Comparison of ENCODE assay signal across 8 cellular contexts in genomic region chr3:129317014-129317771, GRCh38. TPM values are rescaled to one million over a fixed set of nuclear protein-coding genes. Genes with fewer than 3 reads are reported as not detected.
A peak's percentile ranks its signal among the peaks of the same experiment; 100 is the strongest.
DNase-seq lines count a peak whose midpoint lies in the region; TF ChIP-seq lines count a peak whose summit lies in the region.

No MANE protein-coding gene starts in this region.

- TF ChIP-seq CTCF in PC-9 (conservative IDR thresholded peaks at IDR 0.05) (no peak), epithelial cell of esophagus (IDR thresholded peaks at IDR 0.05; ENCODE audit: insufficient read depth, low read depth, low read length, missing control alignments) (no peak), neutrophil (IDR thresholded peaks at IDR 0.05) (no peak), GM13976 (IDR thresholded peaks at IDR 0.05; ENCODE audit: borderline replicate concordance, control extremely low read depth, extremely low read depth, insufficient read depth, missing control alignments) (no peak)

- POLR2A ChIA-PET in CD4-positive, alpha-beta memory T cell (lab: Charles Lee; ENCODE audit: partially characterized antibody) = interaction anchor here (1.0 to 9.8 kb wide), 38 partner anchors 11 to 1193 kb away, joined by 3 to 315 read pairs (median 9); partner anchors contain the start of genes ACAD9, CFAP92, CNBP and COPG1
- POLR2A ChIA-PET in PC-9 (lab: Charles Lee; ENCODE audit: unreplicated experiment) = interaction anchor here (0.5 to 0.6 kb wide), 2 partner anchors 17 to 298 kb away, joined by 4 to 12 read pairs; no protein-coding TSS in a partner anchor

- H3K79me2 ChIP-seq in PC-9 (ENCODE audit: low read depth) = no peaks in the 10 kb centered on the region; the same call in 1 of the 2 replicates

- intact Hi-C loops in CD4-positive, alpha-beta memory T cell (cut with micrococcal nuclease) = loop anchor here (2.0 to 5.0 kb wide), 2 partner anchors 135 to 346 kb away; partner anchors contain the start of gene CNBP
- intact Hi-C loops in PC-9 (cut with micrococcal nuclease; ENCODE audit: unreplicated experiment) = loop anchor here (10.0 kb wide), 1 partner anchor 262 kb away; no protein-coding TSS in a partner anchor

- no peaks in the 10 kb centered on the region for H3K9me3 ChIP-seq in CD4-positive, alpha-beta memory T cell (ENCODE audit: control insufficient read depth in 1 of 2, low read length in 2 of 2)
- H3K9me3 ChIP-seq in PC-9 (ENCODE audit: insufficient read depth, low read depth) (no peaks in the 10 kb centered on the region), neutrophil (no peaks in the 10 kb centered on the region)

- no peaks in the 10 kb centered on the region for H3K27me3 Mint-ChIP-seq in CD4-positive, alpha-beta memory T cell

- peak overlapping the region in 7 of 8 donors; percentile 21 to 89 (median 82) for H3K4me3 Mint-ChIP-seq in CD4-positive, alpha-beta memory T cell

- peak overlapping the region; percentile 90 for H2AFZ ChIP-seq in PC-9

- H3K4me2 ChIP-seq in PC-9 = peak overlapping the region; percentile 97

- H3K4me1 ChIP-seq in CD4-positive, alpha-beta memory T cell (ENCODE audit: insufficient read depth, low read length) = peaks cover 33% of the 10 kb centered on the region
- H3K4me1 ChIP-seq in PC-9 (replicated peaks; ENCODE audit: insufficient read depth) = peaks cover 8% of the 10 kb centered on the region; the same call in 1 of the 2 replicates
- peaks cover 27 to 30% of the 10 kb centered on the region in 2 experiments for H3K4me1 ChIP-seq in neutrophil (ENCODE audit: control insufficient read depth in 1 of 2, insufficient read depth in 1 of 2, low read depth in 1 of 2, low read length in 1 of 2)

- no peaks in the 10 kb centered on the region for H4K20me1 ChIP-seq in PC-9 (ENCODE audit: insufficient read depth)

- H3K27ac ChIP-seq in CD4-positive, alpha-beta memory T cell (ENCODE audit: low read depth, low read length) = peak overlapping the region; percentile 74
- H3K27ac ChIP-seq in PC-9 (no peak overlapping the region), neutrophil (no peak overlapping the region)

- peaks cover 0 to 2% (median 0%) of the 10 kb centered on the region in 8 donors for H3K9me3 Mint-ChIP-seq in CD4-positive, alpha-beta memory T cell

- no peaks in the 10 kb centered on the region for H3K36me3 ChIP-seq in CD4-positive, alpha-beta memory T cell (ENCODE audit: insufficient read depth, low read length)
- no peaks in the 10 kb centered on the region for H3K36me3 ChIP-seq in PC-9 (ENCODE audit: low read depth)
- no peaks in the 10 kb centered on the region for H3K36me3 ChIP-seq in neutrophil

- no peaks in the 10 kb centered on the region for H3K9me2 ChIP-seq in PC-9 (ENCODE audit: insufficient read depth)

- peaks cover 10 to 23% (median 18%) of the 10 kb centered on the region in 4 donors for H3K4me1 Mint-ChIP-seq in CD4-positive, alpha-beta memory T cell

- peak in 1 of 5 donors; percentile 29 for DNase-seq in CD4-positive, alpha-beta memory T cell
- DNase-seq in PC-9 = no peak
- no peak for DNase-seq in epithelial cell of esophagus (ENCODE audit: low read depth)
- no peak for DNase-seq in stimulated activated CD4-positive, alpha-beta T cell treated with anti-CD3 and anti-CD28 coated beads, Interleukin-4, amount 100 ng/mL, for 1 hour
- DNase-seq in ACHN = no peak
- no peak for DNase-seq in OCI-M2 (lab: John Stamatoyannopoulos, UW; ENCODE audit: unreplicated experiment)
- DNase-seq in GM13976 (ENCODE audit: low spot score) = no peak

- H3K36me3 Mint-ChIP-seq in CD4-positive, alpha-beta memory T cell = peaks cover 0 to 4% of the 10 kb centered on the region in 2 donors

- H3K27ac Mint-ChIP-seq in CD4-positive, alpha-beta memory T cell = peak overlapping the region in 3 of 7 donors; percentile 41 to 70 (median 68)

- peak overlapping the region; percentile 81 to 86 for H3K4me3 ChIP-seq in CD4-positive, alpha-beta memory T cell (ENCODE audit: low read length in 2 of 2)
- H3K4me3 ChIP-seq in PC-9 (peak overlapping the region; percentile 90), epithelial cell of esophagus (ENCODE audit: low read length) (peak overlapping the region; percentile 84), neutrophil (ENCODE audit: low read depth in 1 of 2, low read length in 1 of 2) (peak overlapping the region; percentile 75 to 86)

- CTCF ChIA-PET in CD4-positive, alpha-beta memory T cell (lab: Charles Lee; ENCODE audit: partially characterized antibody) = interaction anchor here (0.5 to 2.7 kb wide), 28 partner anchors 9 to 438 kb away, joined by 3 to 22 read pairs (median 6); partner anchors contain the start of genes ACAD9, COPG1 and HMCES
- CTCF ChIA-PET in PC-9 (lab: Charles Lee) = interaction anchor here (0.6 to 1.9 kb wide), 3 partner anchors 313 to 482 kb away, joined by 3 to 10 read pairs (median 4); no protein-coding TSS in a partner anchor

- in situ Hi-C loops in ACHN (cut with HindIII; ENCODE audit: low pct_ligation_motif_present, low pct_unique_long_range_greater_than_20kb, low sequenced_read_pairs) (no loop called here), GM13976 (cut with MboI; ENCODE audit: low sequenced_read_pairs, unreplicated experiment) (no loop called here)

- no TSS peak for BruUV-seq in PC-9 (replicated peaks; lab: Mats Ljungman, UMichigan)

- H3F3A ChIP-seq in PC-9 (ENCODE audit: insufficient read depth, low read depth) = peaks cover 7% of the 10 kb centered on the region; the same call in 1 of the 2 replicates

- H3K27me3 ChIP-seq in CD4-positive, alpha-beta memory T cell (ENCODE audit: insufficient read depth, low read length) = no peaks in the 10 kb centered on the region
- H3K27me3 ChIP-seq in PC-9 (ENCODE audit: insufficient read depth, low read depth) = no peaks in the 10 kb centered on the region
- no peaks in the 10 kb centered on the region for H3K27me3 ChIP-seq in neutrophil

RNA-seq across cellular contexts. Expression of gene HMCES, which starts 38.5 kb away (rescaled TPM):
- 10 to 100 TPM; 50.1 to 52.5 TPM for total RNA-seq in CD4-positive, alpha-beta memory T cell
- polyA plus RNA-seq in CD4-positive, alpha-beta memory T cell = 100 to 1,000 TPM in 1 of 2 donors, 10 to 100 TPM in 1; 100.0 to 100 TPM
- 60.9 and 62.7 TPM in 2 replicates for total RNA-seq in PC-9 (2021)
